8 cellular contexts compared by ENCODE assay signal in genomic region chr16:2196162-2196980, GRCh38. TPM values are rescaled to one million over a fixed set of nuclear protein-coding genes. Genes with fewer than 3 reads are reported as not detected.
DNase-seq lines count a peak whose midpoint lies in the region; ATAC-seq and TF ChIP-seq lines count a peak whose summit lies in the region.

Gene CASKIN1, minus strand, starts transcription at chr16:2196605. Its CDS starts 173 bp downstream, at chr16:2196432.

- intact Hi-C loops in heart right ventricle (cut with DNase I) = loop anchor here in 1 of 10 donors (10.0 kb wide), 1 partner anchor 308 kb away; no protein-coding TSS in a partner anchor

- TF ChIP-seq CTCF in heart right ventricle (IDR thresholded peaks at IDR 0.05) (no peak), RWPE1 (conservative IDR thresholded peaks at IDR 0.05; ENCODE audit: low read depth) (no peak)

- H3K4me1 ChIP-seq in heart right ventricle = peaks cover 4 to 15% (median 10%) of the 10 kb centered on the region in 9 donors

- no peak for DNase-seq in activated CD4-positive, alpha-beta T cell treated with anti-CD3 and anti-CD28 coated beads, Interleukin-2, amount 10 ng/mL, durations not matched to agents 7 days and 5 days
- no peak for DNase-seq in activated CD4-positive, alpha-beta T cell treated with anti-CD3 and anti-CD28 coated beads for 1 hour
- DNase-seq in T-helper 17 cell (peak in 1 of 3 donors; percentile 19), heart right ventricle (no peak), RWPE1 (ENCODE audit: low spot score) (no peak)
- no peak for DNase-seq in stimulated activated naive CD8-positive, alpha-beta T cell treated with anti-CD3 and anti-CD28 coated beads, Interleukin-15, Interleukin-2, amounts not matched to agents 100 U/mL and 50 U/mL, for 24 hours

- WGBS in heart right ventricle, 2 donors = 1% methylated on average over 48 to 127 of the region's 129 CpGs

- peak; percentile 55 for ATAC-seq in T-helper 17 cell
- ATAC-seq in heart right ventricle = peak in 1 of 8 donors; percentile 31
- peak; percentile 13 for ATAC-seq in stimulated activated naive CD8-positive, alpha-beta T cell treated with anti-CD3 and anti-CD28 coated beads, Interleukin-15, Interleukin-2, amounts not matched to agents 100 U/mL and 50 U/mL, for 24 hours
- ATAC-seq in GM19035 (IDR thresholded peaks at IDR 0.05; ENCODE audit: unreplicated experiment) = no peak
- no peak for ATAC-seq in HG03378 (IDR thresholded peaks at IDR 0.05; ENCODE audit: unreplicated experiment)

- H3K9me3 Mint-ChIP-seq in activated CD4-positive, alpha-beta T cell treated with anti-CD3 and anti-CD28 coated beads, Interleukin-2, amount 10 ng/mL, durations not matched to agents 7 days and 5 days = no peaks in the 10 kb centered on the region

- H3K27ac ChIP-seq in heart right ventricle (no peak within 1 kb of the TSS), RWPE1 (no peak within 1 kb of the TSS)

- H3K9me3 ChIP-seq in T-helper 17 cell (ENCODE audit: control insufficient read depth, low read length, poor library complexity, severe bottlenecking) (no peaks in the 10 kb centered on the region), heart right ventricle (no peaks in the 10 kb centered on the region)

- no peaks in the 10 kb centered on the region for H3K36me3 Mint-ChIP-seq in activated CD4-positive, alpha-beta T cell treated with anti-CD3 and anti-CD28 coated beads, Interleukin-2, amount 10 ng/mL, durations not matched to agents 7 days and 5 days (ENCODE audit: low read depth)
- H3K36me3 Mint-ChIP-seq in T-helper 17 cell (ENCODE audit: low read depth) = no peaks in the 10 kb centered on the region

- peaks cover 14 to 59% (median 39%) of the 10 kb centered on the region in 7 donors for H3K27me3 ChIP-seq in heart right ventricle

- peaks cover 4% of the 10 kb centered on the region for H3K4me1 Mint-ChIP-seq in activated CD4-positive, alpha-beta T cell treated with anti-CD3 and anti-CD28 coated beads, Interleukin-2, amount 10 ng/mL, durations not matched to agents 7 days and 5 days
- H3K4me1 Mint-ChIP-seq in T-helper 17 cell = peaks cover 6% of the 10 kb centered on the region

- H3K27me3 Mint-ChIP-seq in activated CD4-positive, alpha-beta T cell treated with anti-CD3 and anti-CD28 coated beads, Interleukin-2, amount 10 ng/mL, durations not matched to agents 7 days and 5 days = peaks cover 40% of the 10 kb centered on the region
- peaks cover 29% of the 10 kb centered on the region for H3K27me3 Mint-ChIP-seq in T-helper 17 cell

- POLR2A ChIA-PET in activated CD4-positive, alpha-beta T cell treated with anti-CD3 and anti-CD28 coated beads, Interleukin-2, amount 10 ng/mL, durations not matched to agents 7 days and 5 days (lab: Charles Lee) = no interaction called here
- POLR2A ChIA-PET in RWPE1 (lab: Yijun Ruan, JAX; ENCODE audit: low non-redundant PET) = no interaction called here

- H3K4me3 Mint-ChIP-seq in activated CD4-positive, alpha-beta T cell treated with anti-CD3 and anti-CD28 coated beads, Interleukin-2, amount 10 ng/mL, durations not matched to agents 7 days and 5 days = peak within 1 kb of the TSS; percentile 44
- H3K4me3 Mint-ChIP-seq in T-helper 17 cell = peak within 1 kb of the TSS; percentile 65

- H3K36me3 ChIP-seq in heart right ventricle = no peaks in the 10 kb centered on the region

- H3K4me3 ChIP-seq in heart right ventricle = peak within 1 kb of the TSS; percentile 23 to 43 (median 35)

- CTCF ChIA-PET in activated CD4-positive, alpha-beta T cell treated with anti-CD3 and anti-CD28 coated beads, Interleukin-2, amount 10 ng/mL, durations not matched to agents 7 days and 5 days (lab: Charles Lee) = no interaction called here
- CTCF ChIA-PET in RWPE1 (lab: Yijun Ruan, JAX) = interaction anchor here (0.7 to 2.5 kb wide), 3 partner anchors 305 to 438 kb away, joined by 3 to 10 read pairs (median 3); no protein-coding TSS in a partner anchor

- H3K27ac Mint-ChIP-seq in activated CD4-positive, alpha-beta T cell treated with anti-CD3 and anti-CD28 coated beads, Interleukin-2, amount 10 ng/mL, durations not matched to agents 7 days and 5 days = no peak within 1 kb of the TSS
- H3K27ac Mint-ChIP-seq in T-helper 17 cell = no peak within 1 kb of the TSS

RNA-seq across cellular contexts. Expression of gene CASKIN1, which starts in this region (rescaled TPM):
- total RNA-seq in activated CD4-positive, alpha-beta T cell treated with anti-CD3 and anti-CD28 coated beads, Interleukin-2, amount 10 ng/mL, durations not matched to agents 7 days and 5 days = under 1 TPM; 0.07 to 0.19 TPM
- total RNA-seq in T-helper 17 cell (under 1 TPM in 1 of 2 donors, not detected in 1; 0.05 TPM), heart right ventricle (1 to 10 TPM in 5 of 10 donors, under 1 TPM in 5; 0.24 to 6.0 (median 1.1) TPM)
- 1 to 10 TPM in 1 of 2 donors, under 1 TPM in 1; 0.33 to 3.4 TPM for polyA plus RNA-seq in heart right ventricle

Comparison
In these comparisons a context has a peak if more than half of its experiments do, and no peak if none do; other contexts are left out.
1. Peak in ATAC-seq in T-helper 17 cell; RNA of the gene not detected or under 1 TPM.